In the genomic region with DNA sequence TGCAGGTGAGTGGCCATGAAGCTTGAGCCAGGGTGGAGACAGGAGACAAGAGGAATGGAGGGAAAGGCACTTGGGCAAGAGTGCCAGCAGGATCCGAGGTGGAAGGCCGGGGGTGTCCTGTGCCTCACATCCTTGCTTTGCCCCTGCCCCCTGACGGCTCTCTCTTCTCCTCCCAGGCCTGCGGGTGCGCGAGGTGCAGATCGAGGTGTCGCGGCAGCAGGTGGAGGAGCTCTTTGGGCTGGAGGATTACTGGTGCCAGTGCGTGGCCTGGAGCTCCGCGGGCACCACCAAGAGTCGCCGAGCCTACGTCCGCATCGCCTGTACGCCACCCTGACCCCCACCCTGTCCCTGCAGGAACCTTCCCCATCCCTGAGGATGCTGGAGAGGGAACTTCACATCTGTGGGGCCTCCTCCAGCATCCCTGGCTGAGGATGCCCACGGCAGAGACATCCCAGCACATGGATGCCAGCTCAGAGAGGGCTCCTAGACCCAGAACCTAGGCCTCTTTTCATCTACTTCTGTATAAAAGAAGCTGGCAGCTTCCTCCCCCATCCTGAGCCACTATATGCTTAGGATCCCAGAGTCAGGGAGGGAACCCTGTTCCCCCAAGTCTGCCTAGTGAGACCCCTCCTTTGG, we compare ENCODE assay signal across 2 cellular contexts.
TF ChIP-seq lines count a peak whose summit lies in the region.

No MANE protein-coding gene starts in this region.

TF ChIP-seq in A549, 52 proteins besides CTCF, POLR2A, EP300 and RAD21:
- TF ChIP-seq, protein P1, sequence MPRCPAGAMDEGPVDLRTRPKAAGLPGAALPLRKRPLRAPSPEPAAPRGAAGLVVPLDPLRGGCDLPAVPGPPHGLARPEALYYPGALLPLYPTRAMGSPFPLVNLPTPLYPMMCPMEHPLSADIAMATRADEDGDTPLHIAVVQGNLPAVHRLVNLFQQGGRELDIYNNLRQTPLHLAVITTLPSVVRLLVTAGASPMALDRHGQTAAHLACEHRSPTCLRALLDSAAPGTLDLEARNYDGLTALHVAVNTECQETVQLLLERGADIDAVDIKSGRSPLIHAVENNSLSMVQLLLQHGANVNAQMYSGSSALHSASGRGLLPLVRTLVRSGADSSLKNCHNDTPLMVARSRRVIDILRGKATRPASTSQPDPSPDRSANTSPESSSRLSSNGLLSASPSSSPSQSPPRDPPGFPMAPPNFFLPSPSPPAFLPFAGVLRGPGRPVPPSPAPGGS (IDR thresholded peaks at IDR 0.05) = no peak

TF ChIP-seq in GM23338, 12 proteins besides CTCF, POLR2A, EP300 and RAD21 (continued from another document):
- TF ChIP-seq, protein P2, sequence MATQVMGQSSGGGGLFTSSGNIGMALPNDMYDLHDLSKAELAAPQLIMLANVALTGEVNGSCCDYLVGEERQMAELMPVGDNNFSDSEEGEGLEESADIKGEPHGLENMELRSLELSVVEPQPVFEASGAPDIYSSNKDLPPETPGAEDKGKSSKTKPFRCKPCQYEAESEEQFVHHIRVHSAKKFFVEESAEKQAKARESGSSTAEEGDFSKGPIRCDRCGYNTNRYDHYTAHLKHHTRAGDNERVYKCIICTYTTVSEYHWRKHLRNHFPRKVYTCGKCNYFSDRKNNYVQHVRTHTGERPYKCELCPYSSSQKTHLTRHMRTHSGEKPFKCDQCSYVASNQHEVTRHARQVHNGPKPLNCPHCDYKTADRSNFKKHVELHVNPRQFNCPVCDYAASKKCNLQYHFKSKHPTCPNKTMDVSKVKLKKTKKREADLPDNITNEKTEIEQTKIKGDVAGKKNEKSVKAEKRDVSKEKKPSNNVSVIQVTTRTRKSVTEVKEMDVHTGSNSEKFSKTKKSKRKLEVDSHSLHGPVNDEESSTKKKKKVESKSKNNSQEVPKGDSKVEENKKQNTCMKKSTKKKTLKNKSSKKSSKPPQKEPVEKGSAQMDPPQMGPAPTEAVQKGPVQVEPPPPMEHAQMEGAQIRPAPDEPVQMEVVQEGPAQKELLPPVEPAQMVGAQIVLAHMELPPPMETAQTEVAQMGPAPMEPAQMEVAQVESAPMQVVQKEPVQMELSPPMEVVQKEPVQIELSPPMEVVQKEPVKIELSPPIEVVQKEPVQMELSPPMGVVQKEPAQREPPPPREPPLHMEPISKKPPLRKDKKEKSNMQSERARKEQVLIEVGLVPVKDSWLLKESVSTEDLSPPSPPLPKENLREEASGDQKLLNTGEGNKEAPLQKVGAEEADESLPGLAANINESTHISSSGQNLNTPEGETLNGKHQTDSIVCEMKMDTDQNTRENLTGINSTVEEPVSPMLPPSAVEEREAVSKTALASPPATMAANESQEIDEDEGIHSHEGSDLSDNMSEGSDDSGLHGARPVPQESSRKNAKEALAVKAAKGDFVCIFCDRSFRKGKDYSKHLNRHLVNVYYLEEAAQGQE (IDR thresholded peaks at IDR 0.05; ENCODE audit: unreplicated experiment) = no peak
- TF ChIP-seq POLR2AphosphoS5 (IDR thresholded peaks at IDR 0.05; ENCODE audit: low read depth) = no peak
- TF ChIP-seq ZNF462 (CRISPR knock-in tag; IDR thresholded peaks at IDR 0.05) = no peak
- TF ChIP-seq, protein P3, sequence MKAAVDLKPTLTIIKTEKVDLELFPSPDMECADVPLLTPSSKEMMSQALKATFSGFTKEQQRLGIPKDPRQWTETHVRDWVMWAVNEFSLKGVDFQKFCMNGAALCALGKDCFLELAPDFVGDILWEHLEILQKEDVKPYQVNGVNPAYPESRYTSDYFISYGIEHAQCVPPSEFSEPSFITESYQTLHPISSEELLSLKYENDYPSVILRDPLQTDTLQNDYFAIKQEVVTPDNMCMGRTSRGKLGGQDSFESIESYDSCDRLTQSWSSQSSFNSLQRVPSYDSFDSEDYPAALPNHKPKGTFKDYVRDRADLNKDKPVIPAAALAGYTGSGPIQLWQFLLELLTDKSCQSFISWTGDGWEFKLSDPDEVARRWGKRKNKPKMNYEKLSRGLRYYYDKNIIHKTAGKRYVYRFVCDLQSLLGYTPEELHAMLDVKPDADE (IDR thresholded peaks at IDR 0.05) = no peak
- TF ChIP-seq STAT1 (IDR thresholded peaks at IDR 0.05; ENCODE audit: unreplicated experiment) = no peak
- no peak for TF ChIP-seq EZH2phosphoT487 (IDR thresholded peaks at IDR 0.05; ENCODE audit: unreplicated experiment)
- no peak for TF ChIP-seq NANOG (IDR thresholded peaks at IDR 0.05; ENCODE audit: borderline replicate concordance)
- no peak for TF ChIP-seq ZNF114 (CRISPR knock-in tag; IDR thresholded peaks at IDR 0.05)
- no peak for TF ChIP-seq ZNF331 (CRISPR knock-in tag; IDR thresholded peaks at IDR 0.05; ENCODE audit: low read depth)
- TF ChIP-seq JUNB (IDR thresholded peaks at IDR 0.05; ENCODE audit: unreplicated experiment) = no peak
- no peak for TF ChIP-seq CREB1 (CRISPR knock-in tag; IDR thresholded peaks at IDR 0.05; ENCODE audit: low read depth)
